ENCODE assay signal across 8 cellular contexts in the genomic region with DNA sequence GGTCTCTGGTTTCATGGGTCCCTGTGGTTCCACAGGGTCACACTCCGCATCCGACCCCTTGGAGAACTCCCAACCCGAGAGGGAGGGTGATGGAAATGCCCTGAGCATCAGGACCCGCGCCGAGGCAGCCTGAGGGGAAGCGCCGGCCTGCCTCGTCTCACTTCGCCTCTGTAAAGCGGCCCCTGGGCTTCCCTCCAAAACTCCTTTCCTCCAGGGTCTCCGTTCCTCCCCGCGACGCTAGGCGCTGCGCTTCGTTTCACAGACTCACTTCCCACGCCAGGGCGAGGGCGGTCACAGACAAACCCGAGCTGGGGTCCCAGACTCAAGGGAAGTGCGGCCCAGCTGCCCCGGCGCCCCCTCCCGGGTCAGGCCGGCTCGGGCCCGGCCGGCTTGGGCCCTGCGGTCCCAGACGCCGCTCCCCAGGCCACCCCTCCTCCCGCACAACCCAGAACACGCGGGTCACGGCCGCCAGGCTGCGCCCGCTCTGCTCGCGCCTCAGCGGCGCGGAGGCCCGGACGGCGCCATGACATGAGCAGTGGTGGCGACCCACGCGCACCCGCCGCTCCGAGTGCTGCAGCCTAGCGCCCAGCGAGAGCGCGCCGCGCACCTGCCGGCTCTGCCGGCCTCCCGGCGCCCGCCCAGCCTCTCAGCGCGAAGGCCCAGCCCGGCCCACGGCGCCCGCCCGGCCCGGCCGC. TPM values are rescaled to one million over a fixed set of nuclear protein-coding genes. Genes with fewer than 3 reads are reported as not detected.
DNase-seq lines count a peak whose midpoint lies in the region; ATAC-seq, FAIRE-seq and TF ChIP-seq lines count a peak whose summit lies in the region.

No MANE protein-coding gene starts in this region.

- H2AFZ ChIP-seq in astrocyte (ENCODE audit: low read depth, low read length): peak overlapping the region; percentile 52

- H3K36me3 ChIP-seq in BLaER1 (peaks cover 12% of the 10 kb centered on the region; the same call in 1 of the 2 replicates), astrocyte (ENCODE audit: insufficient read depth, low read length) (no peaks in the 10 kb centered on the region)

- DNase-seq in T-helper 1 cell: peak; percentile 35 to 60 (median 47)
- no peak for DNase-seq in astrocyte (ENCODE audit: low read depth)
- DNase-seq in immature natural killer cell: peak in 2 of 3 donors; percentile 67 to 72
- DNase-seq in stimulated activated CD4-positive, alpha-beta T cell treated with anti-CD3 and anti-CD28 coated beads, Interleukin-12 subunit alpha, Interleukin-12 subunit beta, amount 100 ng/mL, for 4 hours: peak; percentile 54
- no peak for DNase-seq in NCI-H1436 treated with DMSO at 0.1 percent for 48 hours (lab: John Stamatoyannopoulos, UW)

- H3K27me3 ChIP-seq in BLaER1: no peaks in the 10 kb centered on the region
- peaks cover 15% of the 10 kb centered on the region for H3K27me3 ChIP-seq in astrocyte (ENCODE audit: insufficient read depth, low read length)

- no peaks in the 10 kb centered on the region for H3K79me2 ChIP-seq in astrocyte (ENCODE audit: insufficient read depth, low read length)

- H3K4me3 ChIP-seq in BLaER1 (peak overlapping the region; percentile 76), astrocyte (ENCODE audit: insufficient read depth, low read depth, low read length) (peak overlapping the region; percentile 28)

- H3K27ac Mint-ChIP-seq in astrocyte (ENCODE audit: unreplicated experiment) (no peak overlapping the region), immature natural killer cell (peak overlapping the region; percentile 91 to 98 (median 96))

- H3K4me1 ChIP-seq in BLaER1 (peaks cover 62% of the 10 kb centered on the region), astrocyte (ENCODE audit: insufficient read depth, low read length) (peaks cover 3% of the 10 kb centered on the region)

- ATAC-seq in GM19397 (IDR thresholded peaks at IDR 0.05; ENCODE audit: unreplicated experiment): peak; percentile 47
- peak; percentile 31 for ATAC-seq in HG03460 (IDR thresholded peaks at IDR 0.05; ENCODE audit: unreplicated experiment)

- H3K4me2 ChIP-seq in BLaER1 (peak overlapping the region; percentile 95), astrocyte (ENCODE audit: low read length) (peak overlapping the region; percentile 81)

- H3K9me3 Mint-ChIP-seq in astrocyte (ENCODE audit: unreplicated experiment) (no peaks in the 10 kb centered on the region), immature natural killer cell (no peaks in the 10 kb centered on the region)

- H3K4me1 Mint-ChIP-seq in astrocyte (ENCODE audit: low read depth, unreplicated experiment) (peaks cover 1% of the 10 kb centered on the region), immature natural killer cell (peaks cover 60 to 62% of the 10 kb centered on the region in 2 donors)

- FAIRE-seq in astrocyte (lab: Jason Lieb, UNC): no peak

- H3K36me3 Mint-ChIP-seq in astrocyte (ENCODE audit: low read depth, unreplicated experiment): no peaks in the 10 kb centered on the region
- H3K36me3 Mint-ChIP-seq in immature natural killer cell: no peaks in the 10 kb centered on the region

- no peak for TF ChIP-seq CTCF in astrocyte (IDR thresholded peaks at IDR 0.05; ENCODE audit: insufficient read depth, low read depth, low read length)

- peaks cover 47% of the 10 kb centered on the region for H4K20me1 ChIP-seq in BLaER1
- H4K20me1 ChIP-seq in astrocyte (ENCODE audit: insufficient read depth, low read length): no peaks in the 10 kb centered on the region

- peak overlapping the region; percentile 89 for H3K9ac ChIP-seq in BLaER1
- H3K9ac ChIP-seq in astrocyte (ENCODE audit: low read length): no peak overlapping the region

- no peaks in the 10 kb centered on the region for H3K9me3 ChIP-seq in BLaER1
- H3K9me3 ChIP-seq in astrocyte (ENCODE audit: insufficient read depth, low read depth, low read length): no peaks in the 10 kb centered on the region

- H3K4me3 Mint-ChIP-seq in astrocyte (ENCODE audit: unreplicated experiment) (peak overlapping the region; percentile 34), immature natural killer cell (peak overlapping the region; percentile 90 to 96 (median 91))

- H3K27me3 Mint-ChIP-seq in astrocyte (ENCODE audit: low read depth, unreplicated experiment): peaks cover 24% of the 10 kb centered on the region
- H3K27me3 Mint-ChIP-seq in immature natural killer cell (ENCODE audit: low read depth in 3 of 3): peaks cover 10 to 22% (median 14%) of the 10 kb centered on the region in 3 donors

- H3K27ac ChIP-seq in BLaER1: peak overlapping the region; percentile 94
- H3K27ac ChIP-seq in astrocyte (ENCODE audit: low read depth, low read length): no peak overlapping the region

RNA-seq across cellular contexts. Expression of gene NUP210, which starts 0.6 kb away (rescaled TPM):
- 0.36 and 1.2 TPM in 2 replicates for total RNA-seq in astrocyte
- 100 to 1,000 TPM in 1 of 3 donors, 10 to 100 TPM in 2; 10.9 to 120 (median 36.7) TPM for polyA plus RNA-seq in immature natural killer cell

Comparison
In these comparisons a context has a peak if more than half of its experiments do, and no peak if none do; other contexts are left out.
1. DNase-seq: peak in T-helper 1 cell (5 of 5), immature natural killer cell (2 of 3) and stimulated activated CD4-positive, alpha-beta T cell treated with anti-CD3 and anti-CD28 coated beads, Interleukin-12 subunit alpha, Interleukin-12 subunit beta, amount 100 ng/mL, for 4 hours (single experiment); none in astrocyte (single experiment) and NCI-H1436 treated with DMSO at 0.1 percent for 48 hours (single experiment).